In the genomic region with DNA sequence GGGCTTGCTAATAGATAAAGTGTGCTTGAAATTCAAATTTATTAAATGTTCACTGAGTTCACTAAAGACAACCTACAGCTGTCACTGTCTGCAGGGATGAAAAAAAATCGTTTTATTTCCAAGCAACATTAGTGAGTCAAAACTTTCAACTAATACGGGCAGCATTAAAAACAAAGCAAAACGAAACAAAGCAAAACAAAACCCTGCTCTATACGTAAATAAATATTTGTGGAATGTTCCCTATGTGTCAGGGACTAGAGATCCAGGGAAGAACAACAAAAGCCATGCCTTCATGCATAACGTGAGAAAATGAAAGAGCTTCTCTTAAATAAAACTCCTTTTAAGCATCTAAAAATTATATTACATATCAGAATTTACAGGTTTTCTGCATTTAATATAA, we compare ENCODE assay signal across 2 cellular contexts.
TF ChIP-seq lines count a peak whose summit lies in the region.

No MANE protein-coding gene starts in this region.

TF ChIP-seq in IMR-90, 13 proteins besides CTCF, POLR2A, EP300 and RAD21:
- TF ChIP-seq MAZ (IDR thresholded peaks at IDR 0.05; ENCODE audit: borderline replicate concordance, low read depth, low read length) (no peak), FOS (IDR thresholded peaks at IDR 0.05; ENCODE audit: low read depth, low read length) (no peak), RCOR1 (IDR thresholded peaks at IDR 0.05; ENCODE audit: insufficient replicate concordance, low read length) (no peak), SMC3 (IDR thresholded peaks at IDR 0.05; ENCODE audit: low read depth, low read length) (no peak), MAFK (IDR thresholded peaks at IDR 0.05; ENCODE audit: low read depth, low read length) (no peak), CEBPB (IDR thresholded peaks at IDR 0.05; ENCODE audit: low read depth, low read length) (no peak), CHD1 (IDR thresholded peaks at IDR 0.05; ENCODE audit: low read depth, low read length) (no peak), BHLHE40 (IDR thresholded peaks at IDR 0.05; ENCODE audit: low read depth, low read length) (no peak), NFE2L2 (IDR thresholded peaks at IDR 0.05; ENCODE audit: low read depth, low read length) (no peak), MXI1 (IDR thresholded peaks at IDR 0.05; ENCODE audit: borderline replicate concordance, low read depth, low read length) (no peak)
- TF ChIP-seq, protein P1, sequence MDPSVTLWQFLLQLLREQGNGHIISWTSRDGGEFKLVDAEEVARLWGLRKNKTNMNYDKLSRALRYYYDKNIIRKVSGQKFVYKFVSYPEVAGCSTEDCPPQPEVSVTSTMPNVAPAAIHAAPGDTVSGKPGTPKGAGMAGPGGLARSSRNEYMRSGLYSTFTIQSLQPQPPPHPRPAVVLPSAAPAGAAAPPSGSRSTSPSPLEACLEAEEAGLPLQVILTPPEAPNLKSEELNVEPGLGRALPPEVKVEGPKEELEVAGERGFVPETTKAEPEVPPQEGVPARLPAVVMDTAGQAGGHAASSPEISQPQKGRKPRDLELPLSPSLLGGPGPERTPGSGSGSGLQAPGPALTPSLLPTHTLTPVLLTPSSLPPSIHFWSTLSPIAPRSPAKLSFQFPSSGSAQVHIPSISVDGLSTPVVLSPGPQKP (IDR thresholded peaks at IDR 0.05; ENCODE audit: borderline replicate concordance, low read depth, low read length): no peak
- TF ChIP-seq, protein P2, sequence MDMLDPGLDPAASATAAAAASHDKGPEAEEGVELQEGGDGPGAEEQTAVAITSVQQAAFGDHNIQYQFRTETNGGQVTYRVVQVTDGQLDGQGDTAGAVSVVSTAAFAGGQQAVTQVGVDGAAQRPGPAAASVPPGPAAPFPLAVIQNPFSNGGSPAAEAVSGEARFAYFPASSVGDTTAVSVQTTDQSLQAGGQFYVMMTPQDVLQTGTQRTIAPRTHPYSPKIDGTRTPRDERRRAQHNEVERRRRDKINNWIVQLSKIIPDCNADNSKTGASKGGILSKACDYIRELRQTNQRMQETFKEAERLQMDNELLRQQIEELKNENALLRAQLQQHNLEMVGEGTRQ (IDR thresholded peaks at IDR 0.05; ENCODE audit: low read depth, low read length): no peak

TF ChIP-seq in endothelial cell of umbilical vein, 7 proteins besides CTCF, POLR2A, EP300 and RAD21:
- no peak for TF ChIP-seq POLR2AphosphoS5 (IDR thresholded peaks at IDR 0.05; ENCODE audit: insufficient read depth, low read depth, low read length)
- TF ChIP-seq EZH2 (IDR thresholded peaks at IDR 0.05; ENCODE audit: borderline replicate concordance, low read depth, low read length, severe bottlenecking): no peak
- TF ChIP-seq GATA2 (IDR thresholded peaks at IDR 0.05; ENCODE audit: insufficient read depth, insufficient read length, low read depth, low read length): no peak
- TF ChIP-seq, protein P3, sequence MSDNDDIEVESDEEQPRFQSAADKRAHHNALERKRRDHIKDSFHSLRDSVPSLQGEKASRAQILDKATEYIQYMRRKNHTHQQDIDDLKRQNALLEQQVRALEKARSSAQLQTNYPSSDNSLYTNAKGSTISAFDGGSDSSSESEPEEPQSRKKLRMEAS (IDR thresholded peaks at IDR 0.05; ENCODE audit: insufficient read depth, insufficient read length): no peak
